In genomic region chrX:142977128-142977914, GRCh38 we compare ENCODE assay signal across 14 cellular contexts. TPM values are rescaled to one million over a fixed set of nuclear protein-coding genes. Genes with fewer than 3 reads are reported as not detected.
DNase-seq lines count a peak whose midpoint lies in the region; ATAC-seq and TF ChIP-seq lines count a peak whose summit lies in the region.
"Had no signal": no experiment of that assay in that cellular context is flagged by ENCODE, and none has a peak within 500 bp of the region (broad histone marks: within the 10 kb centered on the region; RNA-seq: fewer than 3 reads in every experiment).

No MANE protein-coding gene starts in this region.

- H3K27ac ChIP-seq in dorsolateral prefrontal cortex, result no peak overlapping the region
- H3K27ac ChIP-seq: tibial artery, VCaP had no signal

- no peak overlapping the region for H3K4me3 ChIP-seq in dorsolateral prefrontal cortex
- H3K4me3 ChIP-seq: tibial artery had no signal

- H3K27me3 ChIP-seq in dorsolateral prefrontal cortex, result peaks cover 0 to 20% (median 0%) of the 10 kb centered on the region in 45 donors
- H3K27me3 ChIP-seq: tibial artery had no signal

- H3K27ac Mint-ChIP-seq in naive B cell, result peak overlapping the region; percentile 5 to 81 (median 56)
- no peak overlapping the region for H3K27ac Mint-ChIP-seq in activated CD4-positive, alpha-beta T cell treated with anti-CD3 and anti-CD28 coated beads for 36 hours
- no peak overlapping the region for H3K27ac Mint-ChIP-seq in stimulated activated effector memory CD8-positive, alpha-beta T cell treated with anti-CD3 and anti-CD28 coated beads, Interleukin-12 subunit alpha, Interleukin-12 subunit beta, amount 100 ng/mL, for 72 hours

- intact Hi-C loops in activated CD4-positive, alpha-beta T cell treated with anti-CD3 and anti-CD28 coated beads for 36 hours (cut with DNase I, micrococcal nuclease), result no loop called here
- intact Hi-C loops in dorsolateral prefrontal cortex (cut with DNase I), result no loop called here

- H3K4me3 Mint-ChIP-seq in naive B cell, result peak overlapping the region in 7 of 8 donors; percentile 18 to 64 (median 30)
- H3K4me3 Mint-ChIP-seq in activated CD4-positive, alpha-beta T cell treated with anti-CD3 and anti-CD28 coated beads for 36 hours, result no peak overlapping the region
- H3K4me3 Mint-ChIP-seq in stimulated activated effector memory CD8-positive, alpha-beta T cell treated with anti-CD3 and anti-CD28 coated beads, Interleukin-12 subunit alpha, Interleukin-12 subunit beta, amount 100 ng/mL, for 72 hours, result no peak overlapping the region

- H3K4me1 Mint-ChIP-seq in naive B cell, result peaks cover 0 to 33% (median 9%) of the 10 kb centered on the region in 3 donors
- no peaks in the 10 kb centered on the region for H3K4me1 Mint-ChIP-seq in activated CD4-positive, alpha-beta T cell treated with anti-CD3 and anti-CD28 coated beads for 36 hours
- no peaks in the 10 kb centered on the region for H3K4me1 Mint-ChIP-seq in stimulated activated effector memory CD8-positive, alpha-beta T cell treated with anti-CD3 and anti-CD28 coated beads, Interleukin-12 subunit alpha, Interleukin-12 subunit beta, amount 100 ng/mL, for 72 hours

- CTCF ChIA-PET in activated CD4-positive, alpha-beta T cell treated with anti-CD3 and anti-CD28 coated beads for 36 hours (lab: Charles Lee), result no interaction called here

- POLR2A ChIA-PET in activated CD4-positive, alpha-beta T cell treated with anti-CD3 and anti-CD28 coated beads for 36 hours (lab: Charles Lee), result no interaction called here

- TF ChIP-seq CTCF in dorsolateral prefrontal cortex (IDR thresholded peaks at IDR 0.05 in 54 of 56, conservative IDR thresholded peaks at IDR 0.05 in 2 of 56; ENCODE audit: low read depth in 1 of 56, partially characterized antibody in 56 of 56), result no peak

- peak; percentile 21 for DNase-seq in naive B cell
- DNase-seq in activated CD4-positive, alpha-beta T cell treated with anti-CD3 and anti-CD28 coated beads for 36 hours, result no peak
- no peak for DNase-seq in dorsolateral prefrontal cortex
- DNase-seq in DMS153 (lab: John Stamatoyannopoulos, UW), result no peak
- no peak for DNase-seq in stimulated activated effector memory CD8-positive, alpha-beta T cell treated with anti-CD3 and anti-CD28 coated beads, Interleukin-12 subunit alpha, Interleukin-12 subunit beta, amount 100 ng/mL, for 72 hours (ENCODE audit: low spot score in 2 of 2)
- DNase-seq: activated naive CD4-positive, alpha-beta T cell treated with Interleukin-2 at 50 U/mL for 16 hours; head of caudate nucleus; NK-92 treated with Interleukin-12 subunit alpha and Interleukin-12 subunit beta, amount 100 ng/mL, for 24 hours; tibial artery had no signal

- H3K27me3 Mint-ChIP-seq in naive B cell, result no peaks in the 10 kb centered on the region
- H3K27me3 Mint-ChIP-seq in activated CD4-positive, alpha-beta T cell treated with anti-CD3 and anti-CD28 coated beads for 36 hours, result no peaks in the 10 kb centered on the region

- H3K9me3 Mint-ChIP-seq in naive B cell, result peaks cover 0 to 12% (median 2%) of the 10 kb centered on the region in 7 donors
- no peaks in the 10 kb centered on the region for H3K9me3 Mint-ChIP-seq in activated CD4-positive, alpha-beta T cell treated with anti-CD3 and anti-CD28 coated beads for 36 hours (ENCODE audit: low read depth)
- H3K9me3 Mint-ChIP-seq in stimulated activated effector memory CD8-positive, alpha-beta T cell treated with anti-CD3 and anti-CD28 coated beads, Interleukin-12 subunit alpha, Interleukin-12 subunit beta, amount 100 ng/mL, for 72 hours, result peaks cover 10% of the 10 kb centered on the region

- no peaks in the 10 kb centered on the region for H3K36me3 Mint-ChIP-seq in naive B cell
- no peaks in the 10 kb centered on the region for H3K36me3 Mint-ChIP-seq in activated CD4-positive, alpha-beta T cell treated with anti-CD3 and anti-CD28 coated beads for 36 hours (ENCODE audit: low read depth)
- no peaks in the 10 kb centered on the region for H3K36me3 Mint-ChIP-seq in stimulated activated effector memory CD8-positive, alpha-beta T cell treated with anti-CD3 and anti-CD28 coated beads, Interleukin-12 subunit alpha, Interleukin-12 subunit beta, amount 100 ng/mL, for 72 hours

- ATAC-seq in GM19043 (IDR thresholded peaks at IDR 0.05; ENCODE audit: low read depth, unreplicated experiment) (peak; percentile 68), HG02623 (IDR thresholded peaks at IDR 0.05; ENCODE audit: unreplicated experiment) (peak; percentile 91), HG03460 (IDR thresholded peaks at IDR 0.05; ENCODE audit: unreplicated experiment) (peak; percentile 81), naive B cell (ENCODE audit: low read depth in 2 of 2) (peak; percentile 80 to 90)
- ATAC-seq in activated CD4-positive, alpha-beta T cell treated with anti-CD3 and anti-CD28 coated beads for 36 hours, result no peak
- no peak for ATAC-seq in stimulated activated effector memory CD8-positive, alpha-beta T cell treated with anti-CD3 and anti-CD28 coated beads, Interleukin-12 subunit alpha, Interleukin-12 subunit beta, amount 100 ng/mL, for 72 hours

RNA-seq across cellular contexts. Expression of gene SPANXN4, which starts 48.4 kb away (rescaled TPM):
- not detected for polyA plus RNA-seq in naive B cell (ENCODE audit: low read depth in 6 of 6)
- total RNA-seq in activated CD4-positive, alpha-beta T cell treated with anti-CD3 and anti-CD28 coated beads for 36 hours, result not detected
- total RNA-seq in dorsolateral prefrontal cortex, result not detected
- total RNA-seq: G401 had no signal

Comparison
In these comparisons a context has a peak if more than half of its experiments do, and no peak if none do; other contexts are left out.
1. ATAC-seq: peak in GM19043 (single experiment), HG02623 (single experiment), HG03460 (single experiment) and naive B cell (2 of 2); none in activated CD4-positive, alpha-beta T cell treated with anti-CD3 and anti-CD28 coated beads for 36 hours (single experiment) and stimulated activated effector memory CD8-positive, alpha-beta T cell treated with anti-CD3 and anti-CD28 coated beads, Interleukin-12 subunit alpha, Interleukin-12 subunit beta, amount 100 ng/mL, for 72 hours (single experiment).
2. H3K27ac Mint-ChIP-seq: peak in naive B cell (6 of 6); none in activated CD4-positive, alpha-beta T cell treated with anti-CD3 and anti-CD28 coated beads for 36 hours (single experiment) and stimulated activated effector memory CD8-positive, alpha-beta T cell treated with anti-CD3 and anti-CD28 coated beads, Interleukin-12 subunit alpha, Interleukin-12 subunit beta, amount 100 ng/mL, for 72 hours (single experiment).
3. H3K4me3 Mint-ChIP-seq: peak in naive B cell (7 of 8); none in activated CD4-positive, alpha-beta T cell treated with anti-CD3 and anti-CD28 coated beads for 36 hours (single experiment) and stimulated activated effector memory CD8-positive, alpha-beta T cell treated with anti-CD3 and anti-CD28 coated beads, Interleukin-12 subunit alpha, Interleukin-12 subunit beta, amount 100 ng/mL, for 72 hours (single experiment).